Comparison of ENCODE assay signal across 1 cellular context in the genomic region with DNA sequence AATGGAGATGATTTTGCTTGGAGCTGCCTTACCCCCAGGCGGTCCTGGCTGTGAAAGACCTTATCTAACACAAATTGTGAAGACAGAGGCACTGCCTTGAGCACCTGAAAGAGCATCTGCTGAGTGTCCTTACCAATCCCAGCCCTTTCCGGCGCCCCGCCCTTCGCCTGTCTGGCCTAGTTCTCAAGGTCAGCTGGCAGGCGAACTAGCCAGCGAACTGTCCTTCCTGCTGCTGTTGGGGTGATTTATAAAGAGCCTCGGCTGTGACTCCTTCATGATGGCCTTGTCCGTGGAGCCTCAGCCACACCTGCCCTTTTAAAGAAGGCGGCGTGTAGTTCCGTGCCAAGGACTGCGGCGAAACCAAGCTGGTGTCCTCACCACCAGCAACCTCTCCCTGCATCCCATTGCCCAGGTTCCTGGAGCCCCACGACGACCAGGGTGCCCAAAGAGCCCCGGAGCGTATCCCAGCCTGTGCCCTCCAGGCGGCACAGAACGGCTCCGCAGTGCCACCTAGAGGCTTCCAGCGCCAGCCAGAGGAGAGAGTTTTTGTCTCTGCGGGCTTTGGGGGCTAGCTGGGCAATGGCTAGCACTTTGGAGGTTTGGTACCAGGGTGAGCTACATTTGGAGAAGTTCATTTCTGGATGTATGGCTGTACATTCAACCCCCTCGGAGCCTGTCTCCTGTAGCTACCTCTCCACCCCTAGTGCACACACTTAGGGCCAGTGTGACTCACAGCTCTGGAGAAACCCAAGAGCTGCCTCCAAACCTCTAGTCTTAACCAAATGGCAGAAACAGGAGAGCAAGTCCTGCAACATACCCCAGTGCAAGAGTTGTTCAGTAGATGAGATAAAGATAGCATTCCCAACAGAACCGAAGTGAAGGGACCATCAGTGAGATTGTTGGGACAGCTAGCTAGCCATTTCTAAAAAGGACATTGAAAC.
TF ChIP-seq lines count a peak whose summit lies in the region.

No MANE protein-coding gene starts in this region.

TF ChIP-seq in HepG2, 621 proteins besides CTCF, POLR2A, EP300 and RAD21 (continued from another document):
- TF ChIP-seq, protein P1, sequence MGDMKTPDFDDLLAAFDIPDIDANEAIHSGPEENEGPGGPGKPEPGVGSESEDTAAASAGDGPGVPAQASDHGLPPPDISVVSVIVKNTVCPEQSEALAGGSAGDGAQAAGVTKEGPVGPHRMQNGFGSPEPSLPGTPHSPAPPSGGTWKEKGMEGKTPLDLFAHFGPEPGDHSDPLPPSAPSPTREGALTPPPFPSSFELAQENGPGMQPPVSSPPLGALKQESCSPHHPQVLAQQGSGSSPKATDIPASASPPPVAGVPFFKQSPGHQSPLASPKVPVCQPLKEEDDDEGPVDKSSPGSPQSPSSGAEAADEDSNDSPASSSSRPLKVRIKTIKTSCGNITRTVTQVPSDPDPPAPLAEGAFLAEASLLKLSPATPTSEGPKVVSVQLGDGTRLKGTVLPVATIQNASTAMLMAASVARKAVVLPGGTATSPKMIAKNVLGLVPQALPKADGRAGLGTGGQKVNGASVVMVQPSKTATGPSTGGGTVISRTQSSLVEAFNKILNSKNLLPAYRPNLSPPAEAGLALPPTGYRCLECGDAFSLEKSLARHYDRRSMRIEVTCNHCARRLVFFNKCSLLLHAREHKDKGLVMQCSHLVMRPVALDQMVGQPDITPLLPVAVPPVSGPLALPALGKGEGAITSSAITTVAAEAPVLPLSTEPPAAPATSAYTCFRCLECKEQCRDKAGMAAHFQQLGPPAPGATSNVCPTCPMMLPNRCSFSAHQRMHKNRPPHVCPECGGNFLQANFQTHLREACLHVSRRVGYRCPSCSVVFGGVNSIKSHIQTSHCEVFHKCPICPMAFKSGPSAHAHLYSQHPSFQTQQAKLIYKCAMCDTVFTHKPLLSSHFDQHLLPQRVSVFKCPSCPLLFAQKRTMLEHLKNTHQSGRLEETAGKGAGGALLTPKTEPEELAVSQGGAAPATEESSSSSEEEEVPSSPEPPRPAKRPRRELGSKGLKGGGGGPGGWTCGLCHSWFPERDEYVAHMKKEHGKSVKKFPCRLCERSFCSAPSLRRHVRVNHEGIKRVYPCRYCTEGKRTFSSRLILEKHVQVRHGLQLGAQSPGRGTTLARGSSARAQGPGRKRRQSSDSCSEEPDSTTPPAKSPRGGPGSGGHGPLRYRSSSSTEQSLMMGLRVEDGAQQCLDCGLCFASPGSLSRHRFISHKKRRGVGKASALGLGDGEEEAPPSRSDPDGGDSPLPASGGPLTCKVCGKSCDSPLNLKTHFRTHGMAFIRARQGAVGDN (CRISPR knock-in tag; IDR thresholded peaks at IDR 0.05): peak; percentile 16; the same call in 1 of the 2 replicates
- TF ChIP-seq, protein P2, sequence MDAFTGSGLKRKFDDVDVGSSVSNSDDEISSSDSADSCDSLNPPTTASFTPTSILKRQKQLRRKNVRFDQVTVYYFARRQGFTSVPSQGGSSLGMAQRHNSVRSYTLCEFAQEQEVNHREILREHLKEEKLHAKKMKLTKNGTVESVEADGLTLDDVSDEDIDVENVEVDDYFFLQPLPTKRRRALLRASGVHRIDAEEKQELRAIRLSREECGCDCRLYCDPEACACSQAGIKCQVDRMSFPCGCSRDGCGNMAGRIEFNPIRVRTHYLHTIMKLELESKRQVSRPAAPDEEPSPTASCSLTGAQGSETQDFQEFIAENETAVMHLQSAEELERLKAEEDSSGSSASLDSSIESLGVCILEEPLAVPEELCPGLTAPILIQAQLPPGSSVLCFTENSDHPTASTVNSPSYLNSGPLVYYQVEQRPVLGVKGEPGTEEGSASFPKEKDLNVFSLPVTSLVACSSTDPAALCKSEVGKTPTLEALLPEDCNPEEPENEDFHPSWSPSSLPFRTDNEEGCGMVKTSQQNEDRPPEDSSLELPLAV (CRISPR knock-in tag; conservative IDR thresholded peaks at IDR 0.05; ENCODE audit: low read depth): no peak
- no peak for TF ChIP-seq ZNF773 (CRISPR knock-in tag; IDR thresholded peaks at IDR 0.05; ENCODE audit: borderline replicate concordance)
- no peak for TF ChIP-seq HDAC1 (CRISPR knock-in tag; IDR thresholded peaks at IDR 0.05)
- TF ChIP-seq, protein P3, sequence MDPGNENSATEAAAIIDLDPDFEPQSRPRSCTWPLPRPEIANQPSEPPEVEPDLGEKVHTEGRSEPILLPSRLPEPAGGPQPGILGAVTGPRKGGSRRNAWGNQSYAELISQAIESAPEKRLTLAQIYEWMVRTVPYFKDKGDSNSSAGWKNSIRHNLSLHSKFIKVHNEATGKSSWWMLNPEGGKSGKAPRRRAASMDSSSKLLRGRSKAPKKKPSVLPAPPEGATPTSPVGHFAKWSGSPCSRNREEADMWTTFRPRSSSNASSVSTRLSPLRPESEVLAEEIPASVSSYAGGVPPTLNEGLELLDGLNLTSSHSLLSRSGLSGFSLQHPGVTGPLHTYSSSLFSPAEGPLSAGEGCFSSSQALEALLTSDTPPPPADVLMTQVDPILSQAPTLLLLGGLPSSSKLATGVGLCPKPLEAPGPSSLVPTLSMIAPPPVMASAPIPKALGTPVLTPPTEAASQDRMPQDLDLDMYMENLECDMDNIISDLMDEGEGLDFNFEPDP (CRISPR knock-in tag; conservative IDR thresholded peaks at IDR 0.05): 0 out of 2 replicates have a peak, but pooled peaks have one; percentile 34
- TF ChIP-seq, protein P4, sequence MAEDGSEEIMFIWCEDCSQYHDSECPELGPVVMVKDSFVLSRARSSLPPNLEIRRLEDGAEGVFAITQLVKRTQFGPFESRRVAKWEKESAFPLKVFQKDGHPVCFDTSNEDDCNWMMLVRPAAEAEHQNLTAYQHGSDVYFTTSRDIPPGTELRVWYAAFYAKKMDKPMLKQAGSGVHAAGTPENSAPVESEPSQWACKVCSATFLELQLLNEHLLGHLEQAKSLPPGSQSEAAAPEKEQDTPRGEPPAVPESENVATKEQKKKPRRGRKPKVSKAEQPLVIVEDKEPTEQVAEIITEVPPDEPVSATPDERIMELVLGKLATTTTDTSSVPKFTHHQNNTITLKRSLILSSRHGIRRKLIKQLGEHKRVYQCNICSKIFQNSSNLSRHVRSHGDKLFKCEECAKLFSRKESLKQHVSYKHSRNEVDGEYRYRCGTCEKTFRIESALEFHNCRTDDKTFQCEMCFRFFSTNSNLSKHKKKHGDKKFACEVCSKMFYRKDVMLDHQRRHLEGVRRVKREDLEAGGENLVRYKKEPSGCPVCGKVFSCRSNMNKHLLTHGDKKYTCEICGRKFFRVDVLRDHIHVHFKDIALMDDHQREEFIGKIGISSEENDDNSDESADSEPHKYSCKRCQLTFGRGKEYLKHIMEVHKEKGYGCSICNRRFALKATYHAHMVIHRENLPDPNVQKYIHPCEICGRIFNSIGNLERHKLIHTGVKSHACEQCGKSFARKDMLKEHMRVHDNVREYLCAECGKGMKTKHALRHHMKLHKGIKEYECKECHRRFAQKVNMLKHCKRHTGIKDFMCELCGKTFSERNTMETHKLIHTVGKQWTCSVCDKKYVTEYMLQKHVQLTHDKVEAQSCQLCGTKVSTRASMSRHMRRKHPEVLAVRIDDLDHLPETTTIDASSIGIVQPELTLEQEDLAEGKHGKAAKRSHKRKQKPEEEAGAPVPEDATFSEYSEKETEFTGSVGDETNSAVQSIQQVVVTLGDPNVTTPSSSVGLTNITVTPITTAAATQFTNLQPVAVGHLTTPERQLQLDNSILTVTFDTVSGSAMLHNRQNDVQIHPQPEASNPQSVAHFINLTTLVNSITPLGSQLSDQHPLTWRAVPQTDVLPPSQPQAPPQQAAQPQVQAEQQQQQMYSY (CRISPR knock-in tag; IDR thresholded peaks at IDR 0.05): no peak
- no peak for TF ChIP-seq PRMT3 (CRISPR knock-in tag; IDR thresholded peaks at IDR 0.05; ENCODE audit: borderline replicate concordance, low read depth)
- TF ChIP-seq, protein P5, sequence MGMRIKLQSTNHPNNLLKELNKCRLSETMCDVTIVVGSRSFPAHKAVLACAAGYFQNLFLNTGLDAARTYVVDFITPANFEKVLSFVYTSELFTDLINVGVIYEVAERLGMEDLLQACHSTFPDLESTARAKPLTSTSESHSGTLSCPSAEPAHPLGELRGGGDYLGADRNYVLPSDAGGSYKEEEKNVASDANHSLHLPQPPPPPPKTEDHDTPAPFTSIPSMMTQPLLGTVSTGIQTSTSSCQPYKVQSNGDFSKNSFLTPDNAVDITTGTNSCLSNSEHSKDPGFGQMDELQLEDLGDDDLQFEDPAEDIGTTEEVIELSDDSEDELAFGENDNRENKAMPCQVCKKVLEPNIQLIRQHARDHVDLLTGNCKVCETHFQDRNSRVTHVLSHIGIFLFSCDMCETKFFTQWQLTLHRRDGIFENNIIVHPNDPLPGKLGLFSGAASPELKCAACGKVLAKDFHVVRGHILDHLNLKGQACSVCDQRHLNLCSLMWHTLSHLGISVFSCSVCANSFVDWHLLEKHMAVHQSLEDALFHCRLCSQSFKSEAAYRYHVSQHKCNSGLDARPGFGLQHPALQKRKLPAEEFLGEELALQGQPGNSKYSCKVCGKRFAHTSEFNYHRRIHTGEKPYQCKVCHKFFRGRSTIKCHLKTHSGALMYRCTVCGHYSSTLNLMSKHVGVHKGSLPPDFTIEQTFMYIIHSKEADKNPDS (CRISPR knock-in tag; IDR thresholded peaks at IDR 0.05): no peak
- no peak for TF ChIP-seq ZNF546 (CRISPR knock-in tag; conservative IDR thresholded peaks at IDR 0.05)
